38 cellular contexts compared by ENCODE assay signal in genomic region chr12:54870048-54870447, GRCh38. TPM values are rescaled to one million over a fixed set of nuclear protein-coding genes. Genes with fewer than 3 reads are reported as not detected.
"Had no signal": no experiment of that assay in that cellular context is flagged by ENCODE, and none has a peak within 500 bp of the region (broad histone marks: within the 10 kb centered on the region; RNA-seq: fewer than 3 reads in every experiment).

No MANE protein-coding gene starts in this region.

- H3K4me3 ChIP-seq: ascending aorta, breast epithelium, cardiac muscle cell, colonic mucosa, esophagus squamous epithelium, gastroesophageal sphincter, heart right ventricle had no signal

- H3K27me3 ChIP-seq: ascending aorta, breast epithelium, cardiac muscle cell, colonic mucosa, gastroesophageal sphincter had no signal

- ATAC-seq: activated CD4-positive, CD25-positive, alpha-beta regulatory T cell treated with anti-CD3 and anti-CD28 coated beads, Interleukin-2, amount 50 U/mL, for 24 hours; activated CD8-positive, alpha-beta memory T cell treated with anti-CD3 and anti-CD28 coated beads, Interleukin-2, amount 10 ng/mL, durations not matched to agents 7 days and 5 days; activated CD8-positive, alpha-beta T cell treated with anti-CD3 and anti-CD28 coated beads for 36 hours; activated naive CD4-positive, alpha-beta T cell treated with anti-CD3 and anti-CD28 coated beads, Interleukin-2, amount 50 U/mL, for 72 hours; activated T-cell treated with anti-CD3 and anti-CD28 coated beads, Interleukin-2, amount 50 U/mL, for 72 hours; gastroesophageal sphincter; heart right ventricle; T-helper 17 cell had no signal

- H3K4me1 ChIP-seq: ascending aorta, breast epithelium, colonic mucosa, esophagus squamous epithelium, gastroesophageal sphincter, heart right ventricle had no signal

- FAIRE-seq: endometrium, endothelial cell of umbilical vein had no signal

- H3K36me3 ChIP-seq: ascending aorta, breast epithelium, cardiac muscle cell, colonic mucosa, esophagus squamous epithelium, gastroesophageal sphincter, heart right ventricle, WERI-Rb-1 had no signal

- H3K9me3 ChIP-seq: ascending aorta, breast epithelium, colonic mucosa, esophagus squamous epithelium, gastroesophageal sphincter, heart right ventricle had no signal

- DNase-seq: activated B cell treated with CpG ODN at 0.5 μM for 24 hours; activated CD4-positive, alpha-beta T cell treated with anti-CD3 and anti-CD28 coated beads for 48 hours; activated CD4-positive, alpha-beta T cell treated with anti-CD3 and anti-CD28 coated beads, Interleukin-2, amount 50 U/mL, for 1 hour; activated CD4-positive, alpha-beta T cell treated with anti-CD3 and anti-CD28 coated beads, Interleukin-2, amount 50 U/mL, for 48 hours; activated CD8-positive, alpha-beta memory T cell treated with anti-CD3 and anti-CD28 coated beads, Interleukin-2, amount 10 ng/mL, durations not matched to agents 7 days and 5 days; activated CD8-positive, alpha-beta memory T cell treated with anti-CD3 and anti-CD28 coated beads, Interleukin-2, amount 50 U/mL, for 4 hours; activated CD8-positive, alpha-beta T cell treated with anti-CD3 and anti-CD28 coated beads for 36 hours; activated gamma-delta T cell; activated naive CD4-positive, alpha-beta T cell; activated naive CD4-positive, alpha-beta T cell treated with anti-CD3 and anti-CD28 coated beads, Interleukin-2, amount 10 ng/mL, durations not matched to agents 7 days and 5 days; activated naive CD8-positive, alpha-beta T cell treated with anti-CD3 and anti-CD28 coated beads, Interleukin-2, amount 10 ng/mL, durations not matched to agents 7 days and 5 days; activated T-cell treated with anti-CD3 and anti-CD28 coated beads, Interleukin-2, amount 50 U/mL, for 24 hours; activated T-cell treated with anti-CD3 and anti-CD28 coated beads, Interleukin-2, amount 50 U/mL, for 72 hours; central memory CD4-positive, alpha-beta T cell; cerebellar nuclear complex; colonic mucosa; effector CD8-positive, alpha-beta T cell; esophagus squamous epithelium; foreskin melanocyte; heart right ventricle; T-helper 17 cell; T1000; WERI-Rb-1 had no signal

- H3K27ac ChIP-seq: ascending aorta, breast epithelium, cardiac muscle cell, colonic mucosa, epithelial cell of prostate, esophagus squamous epithelium, gastroesophageal sphincter, heart right ventricle, WERI-Rb-1 had no signal

RNA-seq across cellular contexts. Expression of gene MUCL1, which starts 15.7 kb away (rescaled TPM):
- total RNA-seq: activated B cell treated with CpG ODN at 0.5 μM for 24 hours; activated CD8-positive, alpha-beta memory T cell treated with anti-CD3 and anti-CD28 coated beads for 36 hours; activated CD8-positive, alpha-beta memory T cell treated with anti-CD3 and anti-CD28 coated beads, Interleukin-2, amount 10 ng/mL, durations not matched to agents 7 days and 5 days; activated CD8-positive, alpha-beta T cell treated with anti-CD3 and anti-CD28 coated beads for 36 hours; activated naive CD8-positive, alpha-beta T cell treated with anti-CD3 and anti-CD28 coated beads, Interleukin-2, amount 10 ng/mL, durations not matched to agents 7 days and 5 days; activated T-cell treated with anti-CD3 and anti-CD28 coated beads, Interleukin-2, amount 50 U/mL, for 72 hours; ascending aorta; cardiac muscle cell; colonic mucosa; dermis microvascular lymphatic vessel endothelial cell; endothelial cell of umbilical vein; fibroblast of lung; fibroblast of villous mesenchyme; gastroesophageal sphincter; glomerular endothelial cell; heart right ventricle; T-helper 17 cell had no signal
- polyA plus RNA-seq: cardiac muscle cell, endothelial cell of umbilical vein, esophagus, fibroblast of lung, heart right ventricle had no signal
